ENCODE assay signal across 8 cellular contexts in genomic region chr2:127811397-127811860, GRCh38. TPM values are rescaled to one million over a fixed set of nuclear protein-coding genes. Genes with fewer than 3 reads are reported as not detected.
A peak's percentile ranks its signal among the peaks of the same experiment; 100 is the strongest.
DNase-seq lines count a peak whose midpoint lies in the region; ATAC-seq and TF ChIP-seq lines count a peak whose summit lies in the region.

No MANE protein-coding gene starts in this region.

- peak overlapping the region; percentile 98 for H3K27ac Mint-ChIP-seq in MCF 10A (ENCODE audit: low read depth, unreplicated experiment)

- intact Hi-C loops in MCF 10A (cut with micrococcal nuclease), result loop anchor here (5.0 to 10.0 kb wide), 2 partner anchors 109 to 287 kb away; partner anchors contain the start of genes IWS1 and SFT2D3
- intact Hi-C loops in left lung (cut with DNase I), result no loop called here

- CTCF ChIA-PET in MCF 10A (lab: Yijun Ruan, JAX), result interaction anchor here (0.6 to 1.0 kb wide), 5 partner anchors 9 to 498 kb away, joined by 3 to 7 read pairs (median 3); no protein-coding TSS in a partner anchor

- H3K4me3 ChIP-seq in HUES6 (ENCODE audit: low read depth, low read length) (peak overlapping the region; percentile 88), left lung (peak overlapping the region; percentile 56 to 91), thoracic aorta (peak overlapping the region; percentile 98)

- H3K9ac ChIP-seq in HUES6 (ENCODE audit: low read length), result peak overlapping the region; percentile 84

- H3K27me3 Mint-ChIP-seq in MCF 10A (ENCODE audit: insufficient read depth, unreplicated experiment), result no peaks in the 10 kb centered on the region

- BruUV-seq in MCF 10A (replicated peaks; lab: Mats Ljungman, UMichigan), result TSS peak; percentile 55

- TF ChIP-seq CTCF in MCF 10A (IDR thresholded peaks at IDR 0.05; ENCODE audit: unreplicated experiment), result no peak
- TF ChIP-seq CTCF in left lung (IDR thresholded peaks at IDR 0.05), result no peak
- no peak for TF ChIP-seq CTCF in thoracic aorta (IDR thresholded peaks at IDR 0.05)

- peaks cover 24% of the 10 kb centered on the region for H3K36me3 Mint-ChIP-seq in MCF 10A (ENCODE audit: insufficient read depth, unreplicated experiment)

- DNase-seq in NCI-H1694 treated with DMSO at 0.1 percent for 48 hours (lab: John Stamatoyannopoulos, UW), result peak; percentile 25
- DNase-seq in NCI-H1694 (lab: John Stamatoyannopoulos, UW), result no peak
- no peak for DNase-seq in MCF 10A (ENCODE audit: unreplicated experiment)
- peak in 1 of 2 donors; percentile 76 for DNase-seq in left lung
- DNase-seq in thoracic aorta (ENCODE audit: low spot score), result no peak
- no peak for DNase-seq in NCI-H2107 (lab: John Stamatoyannopoulos, UW)

- peak; percentile 38 for ATAC-seq in left lung
- ATAC-seq in thoracic aorta (ENCODE audit: insufficient number of reproducible peaks, low FRiP score, low read depth), result peak; percentile 26
- ATAC-seq in HG03457 (IDR thresholded peaks at IDR 0.05; ENCODE audit: unreplicated experiment), result no peak

- no peaks in the 10 kb centered on the region for H3K36me3 ChIP-seq in HUES6 (ENCODE audit: control insufficient read depth, insufficient read depth, low read length)
- H3K36me3 ChIP-seq in left lung, result no peaks in the 10 kb centered on the region
- no peaks in the 10 kb centered on the region for H3K36me3 ChIP-seq in thoracic aorta

- no peaks in the 10 kb centered on the region for H3K27me3 ChIP-seq in HUES6 (ENCODE audit: control insufficient read depth, insufficient read depth, low read length)
- no peaks in the 10 kb centered on the region for H3K27me3 ChIP-seq in left lung
- H3K27me3 ChIP-seq in thoracic aorta (replicated peaks; ENCODE audit: insufficient read depth), result no peaks in the 10 kb centered on the region

- H3K4me1 ChIP-seq in HUES6 (ENCODE audit: control insufficient read depth, insufficient read depth, low read length) (peaks cover 11% of the 10 kb centered on the region), left lung (peaks cover 13 to 39% of the 10 kb centered on the region in 2 donors), thoracic aorta (ENCODE audit: control insufficient read depth in 1 of 2, low read depth in 2 of 2) (peaks cover 19 to 35% of the 10 kb centered on the region in 2 donors)

- H3K4me1 Mint-ChIP-seq in MCF 10A (ENCODE audit: insufficient read depth, unreplicated experiment), result peaks cover 17% of the 10 kb centered on the region

- H3K9me3 ChIP-seq in HUES6 (ENCODE audit: control insufficient read depth, insufficient read depth, low read depth, low read length) (no peaks in the 10 kb centered on the region), left lung (no peaks in the 10 kb centered on the region), thoracic aorta (no peaks in the 10 kb centered on the region)

- H3K9me3 Mint-ChIP-seq in MCF 10A (ENCODE audit: unreplicated experiment), result no peaks in the 10 kb centered on the region

- POLR2A ChIA-PET in MCF 10A (lab: Yijun Ruan, JAX), result interaction anchor here (0.6 to 4.2 kb wide), 22 partner anchors 10 to 409 kb away, joined by 3 to 32 read pairs (median 5); partner anchors contain the start of genes IWS1, POLR2D, SAP130 and SFT2D3

- peak overlapping the region; percentile 98 for H3K4me3 Mint-ChIP-seq in MCF 10A (ENCODE audit: unreplicated experiment)

- H3K27ac ChIP-seq in HUES6 (ENCODE audit: low read depth, low read length) (peak overlapping the region; percentile 72), left lung (peak overlapping the region; percentile 90 to 92), thoracic aorta (peak overlapping the region; percentile 90 to 96)

RNA-seq across cellular contexts. Expression of gene WDR33, which starts 0.5 kb away (rescaled TPM):
- total RNA-seq in MCF 10A (2022) (46.7 and 50.0 TPM in 2 replicates), left lung (10 to 100 TPM; 46.4 to 55.2 TPM), thoracic aorta (10 to 100 TPM; 34.9 to 55.6 TPM)

RNA-seq across cellular contexts. Expression of gene POLR2D, which starts 46.5 kb away (rescaled TPM):
- total RNA-seq in MCF 10A (2022), result 31.0 and 34.3 TPM in 2 replicates
- 10 to 100 TPM; 27.2 to 28.0 TPM for total RNA-seq in left lung
- 10 to 100 TPM in 1 of 2 donors, 1 to 10 TPM in 1; 4.6 to 17.0 TPM for total RNA-seq in thoracic aorta
